8 cellular contexts compared by ENCODE assay signal in genomic region chr17:75876938-75877751, GRCh38. TPM values are rescaled to one million over a fixed set of nuclear protein-coding genes. Genes with fewer than 3 reads are reported as not detected.
DNase-seq lines count a peak whose midpoint lies in the region; ATAC-seq and TF ChIP-seq lines count a peak whose summit lies in the region.

No MANE protein-coding gene starts in this region.

- H3K36me3 Mint-ChIP-seq in activated naive CD8-positive, alpha-beta T cell treated with anti-CD3 and anti-CD28 coated beads for 36 hours = peaks cover 5% of the 10 kb centered on the region
- H3K36me3 Mint-ChIP-seq in glutamatergic neuron (ENCODE audit: unreplicated experiment) = no peaks in the 10 kb centered on the region

- WGBS in neuronal stem cell (ENCODE audit: extremely low coverage in 2 of 2, insufficient read length in 2 of 2, insufficient replicate concordance in 1 of 2), 2 donors = no CpG with 5 or more reads among the region's 41 CpGs

- DNase-seq in GM04503 (ENCODE audit: low read depth) = peak; percentile 78
- peak; percentile 61 for DNase-seq in NCI-H1092 treated with DMSO at 0.1 percent for 48 hours (lab: John Stamatoyannopoulos, UW)
- peak; percentile 46 for DNase-seq in activated naive CD8-positive, alpha-beta T cell treated with anti-CD3 and anti-CD28 coated beads for 36 hours
- DNase-seq in glutamatergic neuron = no peak
- DNase-seq in neuronal stem cell (ENCODE audit: low spot score) = no peak
- DNase-seq in erythroblast (lab: John Stamatoyannopoulos, UW) = no peak

- peak overlapping the region; percentile 91 for H2AFZ ChIP-seq in neuronal stem cell (ENCODE audit: low read length)

- peaks cover 5 to 10% of the 10 kb centered on the region in 2 donors for H3K4me1 ChIP-seq in neuronal stem cell (ENCODE audit: control insufficient read depth in 2 of 2, insufficient read depth in 1 of 2, low read depth in 1 of 2, low read length in 2 of 2)

- no peaks in the 10 kb centered on the region for H3K36me3 ChIP-seq in neuronal stem cell (replicated peaks in 1 of 2; ENCODE audit: control insufficient read depth in 2 of 2, insufficient read depth in 2 of 2, low read length in 2 of 2)

- ATAC-seq in HG02610 (IDR thresholded peaks at IDR 0.05; ENCODE audit: unreplicated experiment) (no peak), GM19351 (IDR thresholded peaks at IDR 0.05; ENCODE audit: unreplicated experiment) (no peak)

- H2BK12ac ChIP-seq in neuronal stem cell (ENCODE audit: low read length) = peak overlapping the region; percentile 99

- no peak for TF ChIP-seq POLR2A in erythroblast (IDR thresholded peaks at IDR 0.05; ENCODE audit: low read length)

- peak overlapping the region; percentile 82 for H3K4me3 Mint-ChIP-seq in activated naive CD8-positive, alpha-beta T cell treated with anti-CD3 and anti-CD28 coated beads for 36 hours
- H3K4me3 Mint-ChIP-seq in glutamatergic neuron (ENCODE audit: unreplicated experiment) = peak overlapping the region; percentile 76

- no peak overlapping the region for H4K91ac ChIP-seq in neuronal stem cell (ENCODE audit: low read depth, low read length, poor library complexity)

- H3K23ac ChIP-seq in neuronal stem cell (ENCODE audit: low read depth, low read length, poor library complexity) = peak overlapping the region; percentile 89

- H3K27ac Mint-ChIP-seq in activated naive CD8-positive, alpha-beta T cell treated with anti-CD3 and anti-CD28 coated beads for 36 hours = peak overlapping the region; percentile 71
- no peak overlapping the region for H3K27ac Mint-ChIP-seq in glutamatergic neuron (ENCODE audit: unreplicated experiment)

- H3K9me3 Mint-ChIP-seq in activated naive CD8-positive, alpha-beta T cell treated with anti-CD3 and anti-CD28 coated beads for 36 hours = no peaks in the 10 kb centered on the region
- peaks cover 4% of the 10 kb centered on the region for H3K9me3 Mint-ChIP-seq in glutamatergic neuron (ENCODE audit: unreplicated experiment)

- peak overlapping the region; percentile 80 for H3K18ac ChIP-seq in neuronal stem cell (ENCODE audit: low read length)

- peaks cover 14 to 83% (median 40%) of the 10 kb centered on the region in 3 experiments for H3K27me3 ChIP-seq in neuronal stem cell (ENCODE audit: control insufficient read depth in 3 of 3, insufficient read depth in 3 of 3, low read depth in 1 of 3, low read length in 3 of 3)

- H3K4me2 ChIP-seq in neuronal stem cell (ENCODE audit: insufficient read depth, low read length, poor library complexity, severe bottlenecking) = peak overlapping the region; percentile 96

- no peaks in the 10 kb centered on the region for H3K9me3 ChIP-seq in neuronal stem cell (replicated peaks in 1 of 2; ENCODE audit: control insufficient read depth in 2 of 2, insufficient read depth in 1 of 2, low read depth in 1 of 2, low read length in 2 of 2)

- H4K8ac ChIP-seq in neuronal stem cell (ENCODE audit: low read depth, low read length) = no peak overlapping the region

- no peak overlapping the region for H3K14ac ChIP-seq in neuronal stem cell (ENCODE audit: low read length)

- H2BK15ac ChIP-seq in neuronal stem cell (ENCODE audit: low read length) = peak overlapping the region; percentile 75

- no peak overlapping the region for H3K4ac ChIP-seq in neuronal stem cell (ENCODE audit: low read length)

- H3K4me1 Mint-ChIP-seq in activated naive CD8-positive, alpha-beta T cell treated with anti-CD3 and anti-CD28 coated beads for 36 hours = peaks cover 31% of the 10 kb centered on the region
- H3K4me1 Mint-ChIP-seq in glutamatergic neuron (ENCODE audit: low read depth, unreplicated experiment) = no peaks in the 10 kb centered on the region

- no peak for TF ChIP-seq CTCF in glutamatergic neuron (IDR thresholded peaks at IDR 0.05; ENCODE audit: partially characterized antibody, unreplicated experiment)

- H2BK120ac ChIP-seq in neuronal stem cell (ENCODE audit: low read depth, low read length) = peak overlapping the region; percentile 42

- H3K4me3 ChIP-seq in neuronal stem cell (ENCODE audit: low read length in 2 of 2) = peak overlapping the region; percentile 28 to 79

- H3K79me1 ChIP-seq in neuronal stem cell (ENCODE audit: low read depth, low read length) = no peaks in the 10 kb centered on the region

- H2BK5ac ChIP-seq in neuronal stem cell (ENCODE audit: low read length) = peak overlapping the region; percentile 48

- H3K27me3 Mint-ChIP-seq in activated naive CD8-positive, alpha-beta T cell treated with anti-CD3 and anti-CD28 coated beads for 36 hours = peaks cover 5% of the 10 kb centered on the region
- peaks cover 8% of the 10 kb centered on the region for H3K27me3 Mint-ChIP-seq in glutamatergic neuron (ENCODE audit: unreplicated experiment)

- H2AK5ac ChIP-seq in neuronal stem cell (ENCODE audit: low read depth, low read length) = peak overlapping the region; percentile 99

- H3K27ac ChIP-seq in neuronal stem cell (replicated peaks; ENCODE audit: low read length) = no peak overlapping the region

- peak overlapping the region; percentile 71 for H3K9ac ChIP-seq in neuronal stem cell (ENCODE audit: low read depth, low read length, poor library complexity)

RNA-seq across cellular contexts. Expression of gene TRIM47, which starts 1.2 kb away (rescaled TPM):
- total RNA-seq in activated naive CD8-positive, alpha-beta T cell treated with anti-CD3 and anti-CD28 coated beads for 36 hours = 10 to 100 TPM; 16.4 to 18.3 TPM
- total RNA-seq in glutamatergic neuron (ENCODE audit: unreplicated experiment) = 2.1 TPM
- 1.2 TPM for polyA plus RNA-seq in neuronal stem cell (2013, experiment 1 of 2)
- polyA plus RNA-seq in neuronal stem cell (2013, experiment 2 of 2) = 0.68 TPM

RNA-seq across cellular contexts. Expression of gene TRIM65, which starts 19.6 kb away (rescaled TPM):
- total RNA-seq in activated naive CD8-positive, alpha-beta T cell treated with anti-CD3 and anti-CD28 coated beads for 36 hours = 10 to 100 TPM; 37.2 to 41.7 TPM
- 24.3 TPM for total RNA-seq in glutamatergic neuron (ENCODE audit: unreplicated experiment)
- 15.8 TPM for polyA plus RNA-seq in neuronal stem cell (2013, experiment 1 of 2)
- polyA plus RNA-seq in neuronal stem cell (2013, experiment 2 of 2) = 14.6 TPM

RNA-seq across cellular contexts. Expression of gene WBP2, which starts 22.0 kb away (rescaled TPM):
- total RNA-seq in activated naive CD8-positive, alpha-beta T cell treated with anti-CD3 and anti-CD28 coated beads for 36 hours = 10 to 100 TPM; 45.0 to 49.3 TPM
- total RNA-seq in glutamatergic neuron (ENCODE audit: unreplicated experiment) = 111 TPM
- polyA plus RNA-seq in neuronal stem cell (2013, experiment 1 of 2) = 80.4 TPM
- 79.8 TPM for polyA plus RNA-seq in neuronal stem cell (2013, experiment 2 of 2)

RNA-seq across cellular contexts. Expression of gene MRPL38, which starts 27.5 kb away (rescaled TPM):
- 100 to 1,000 TPM; 148 to 161 TPM for total RNA-seq in activated naive CD8-positive, alpha-beta T cell treated with anti-CD3 and anti-CD28 coated beads for 36 hours
- total RNA-seq in glutamatergic neuron (ENCODE audit: unreplicated experiment) = 133 TPM
- 48.0 TPM for polyA plus RNA-seq in neuronal stem cell (2013, experiment 1 of 2)
- 48.3 TPM for polyA plus RNA-seq in neuronal stem cell (2013, experiment 2 of 2)

RNA-seq across cellular contexts. Expression of gene UNC13D, which starts 32.9 kb away (rescaled TPM):
- 100 to 1,000 TPM; 145 to 156 TPM for total RNA-seq in activated naive CD8-positive, alpha-beta T cell treated with anti-CD3 and anti-CD28 coated beads for 36 hours
- total RNA-seq in glutamatergic neuron (ENCODE audit: unreplicated experiment) = 2.4 TPM
- 1.4 TPM for polyA plus RNA-seq in neuronal stem cell (2013, experiment 1 of 2)
- 0.90 TPM for polyA plus RNA-seq in neuronal stem cell (2013, experiment 2 of 2)

Comparison
In these comparisons a context has a peak if more than half of its experiments do, and no peak if none do; other contexts are left out.
1. DNase-seq: peak in GM04503 (single experiment), NCI-H1092 treated with DMSO at 0.1 percent for 48 hours (single experiment) and activated naive CD8-positive, alpha-beta T cell treated with anti-CD3 and anti-CD28 coated beads for 36 hours (single experiment); none in glutamatergic neuron (single experiment), neuronal stem cell (single experiment) and erythroblast (0 of 2).